In the genomic region with DNA sequence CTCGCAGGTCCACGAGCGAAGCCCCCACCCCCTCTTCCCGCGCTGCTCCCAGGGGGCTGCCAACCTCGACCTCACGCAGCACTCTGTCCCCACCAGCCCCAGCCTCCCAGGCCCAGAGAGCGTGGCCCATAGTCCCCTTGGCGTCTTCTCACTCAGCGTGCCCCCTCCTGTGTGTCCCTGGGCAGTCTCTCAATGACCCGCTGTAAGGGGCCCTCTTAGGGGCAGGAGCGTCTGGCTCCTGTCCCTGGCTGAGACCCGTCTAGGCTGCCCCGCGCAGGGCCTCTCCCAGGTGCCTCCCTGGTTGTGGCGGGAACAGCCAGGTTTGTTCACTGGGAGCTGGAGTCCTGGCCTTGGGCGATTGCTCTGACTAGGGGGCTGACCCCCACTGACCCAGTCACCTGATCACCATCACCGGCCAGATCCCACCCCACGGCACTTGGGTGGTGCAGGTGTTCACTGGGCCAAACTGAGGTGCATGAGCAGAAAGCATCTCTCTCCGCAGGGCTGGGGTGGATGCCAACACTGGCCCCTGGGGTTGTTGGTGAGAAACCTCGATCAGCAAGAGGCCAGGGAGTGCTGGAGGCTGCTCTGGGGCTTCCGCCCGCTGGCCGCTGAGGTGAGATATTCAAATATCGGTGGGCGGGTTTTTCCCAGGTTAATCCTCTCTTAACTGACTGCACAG, we compare ENCODE assay signal across 10 cellular contexts. TPM values are rescaled to one million over a fixed set of nuclear protein-coding genes. Genes with fewer than 3 reads are reported as not detected.
DNase-seq lines count a peak whose midpoint lies in the region; ATAC-seq and TF ChIP-seq lines count a peak whose summit lies in the region.
"Had no signal": no experiment of that assay in that cellular context is flagged by ENCODE, and none has a peak within 500 bp of the region (broad histone marks: within the 10 kb centered on the region; RNA-seq: fewer than 3 reads in every experiment).

No MANE protein-coding gene starts in this region.

- H3K4me2 ChIP-seq in GM23338 = no peak overlapping the region

- no peak overlapping the region for H3K27ac Mint-ChIP-seq in GM23338
- H3K27ac Mint-ChIP-seq in stimulated activated effector memory CD8-positive, alpha-beta T cell treated with anti-CD3 and anti-CD28 coated beads, Interleukin-12 subunit alpha, Interleukin-12 subunit beta, amount 100 ng/mL, for 72 hours = no peak overlapping the region

- H3K4me1 ChIP-seq in GM23338 (ENCODE audit: insufficient read depth) (no peaks in the 10 kb centered on the region; the same call in 1 of the 2 replicates), ovary (ENCODE audit: insufficient read depth) (no peaks in the 10 kb centered on the region)
- H3K4me1 ChIP-seq: pancreas had no signal

- H3F3A ChIP-seq in GM23338 (replicated peaks; ENCODE audit: low read depth) = no peaks in the 10 kb centered on the region

- no peaks in the 10 kb centered on the region for H3K4me1 Mint-ChIP-seq in GM23338
- no peaks in the 10 kb centered on the region for H3K4me1 Mint-ChIP-seq in stimulated activated effector memory CD8-positive, alpha-beta T cell treated with anti-CD3 and anti-CD28 coated beads, Interleukin-12 subunit alpha, Interleukin-12 subunit beta, amount 100 ng/mL, for 72 hours

- H3K27me3 Mint-ChIP-seq in GM23338 (ENCODE audit: insufficient read depth, low read depth, poor library complexity) = peaks cover 4% of the 10 kb centered on the region

- TF ChIP-seq CTCF in GM23338 (conservative IDR thresholded peaks at IDR 0.05; ENCODE audit: low read depth in 2 of 2) = no peak
- no peak for TF ChIP-seq CTCF in ovary (IDR thresholded peaks at IDR 0.05)

- no peaks in the 10 kb centered on the region for H3K9me2 ChIP-seq in GM23338 (ENCODE audit: insufficient read depth)

- H3K4me3 ChIP-seq in GM23338 (no peak overlapping the region), ovary (no peak overlapping the region)
- H3K4me3 ChIP-seq: pancreas had no signal

- 60 to 78% (median 78%) methylated on average over 11 to 26 of the region's 26 CpGs for WGBS in ovary, 3 donors

- no peak overlapping the region for H3K4me3 Mint-ChIP-seq in GM23338
- no peak overlapping the region for H3K4me3 Mint-ChIP-seq in stimulated activated effector memory CD8-positive, alpha-beta T cell treated with anti-CD3 and anti-CD28 coated beads, Interleukin-12 subunit alpha, Interleukin-12 subunit beta, amount 100 ng/mL, for 72 hours

- H3K9me3 ChIP-seq in ovary = no peaks in the 10 kb centered on the region
- H3K9me3 ChIP-seq: pancreas had no signal

- DNase-seq in GM23338 (ENCODE audit: low spot score) (no peak), globus pallidus (ENCODE audit: low spot score) (no peak), AG20443 (ENCODE audit: low spot score) (no peak), iPS-NIHi7 (ENCODE audit: extremely low spot score) (no peak), ovary (no peak)
- DNase-seq in stimulated activated effector memory CD8-positive, alpha-beta T cell treated with anti-CD3 and anti-CD28 coated beads, Interleukin-12 subunit alpha, Interleukin-12 subunit beta, amount 100 ng/mL, for 72 hours (ENCODE audit: low spot score in 2 of 2) = peak in 1 of 2 donors; percentile 38
- DNase-seq: heart right ventricle had no signal

- H3K27ac ChIP-seq in GM23338 (ENCODE audit: low read depth) (no peak overlapping the region), ovary (no peak overlapping the region)
- H3K27ac ChIP-seq: pancreas had no signal

- H3K79me2 ChIP-seq in GM23338 (replicated peaks; ENCODE audit: insufficient read depth) = no peaks in the 10 kb centered on the region

- H2AFZ ChIP-seq in GM23338 = peak overlapping the region; percentile 92

- no peak for TF ChIP-seq EP300 in ovary (IDR thresholded peaks at IDR 0.05)

- no peaks in the 10 kb centered on the region for H3K27me3 ChIP-seq in GM23338 (ENCODE audit: insufficient read depth)
- no peaks in the 10 kb centered on the region for H3K27me3 ChIP-seq in ovary
- H3K27me3 ChIP-seq: heart right ventricle, pancreas had no signal

- peaks cover 9% of the 10 kb centered on the region for H3K9me3 Mint-ChIP-seq in GM23338
- no peaks in the 10 kb centered on the region for H3K9me3 Mint-ChIP-seq in stimulated activated effector memory CD8-positive, alpha-beta T cell treated with anti-CD3 and anti-CD28 coated beads, Interleukin-12 subunit alpha, Interleukin-12 subunit beta, amount 100 ng/mL, for 72 hours

- H3K36me3 ChIP-seq in GM23338 (ENCODE audit: insufficient read depth) = no peaks in the 10 kb centered on the region; the same call in 1 of the 2 replicates
- H3K36me3 ChIP-seq in ovary = no peaks in the 10 kb centered on the region
- H3K36me3 ChIP-seq: heart right ventricle, pancreas had no signal

- no peak for TF ChIP-seq POLR2A in ovary (IDR thresholded peaks at IDR 0.05)

- no peaks in the 10 kb centered on the region for H4K20me1 ChIP-seq in GM23338 (replicated peaks; ENCODE audit: insufficient read depth)

- intact Hi-C loops in ovary (cut with DNase I) = no loop called here

- ATAC-seq in GM18861 (IDR thresholded peaks at IDR 0.05; ENCODE audit: unreplicated experiment) (peak; percentile 24), GM23338 (peak; percentile 42), HG03565 (IDR thresholded peaks at IDR 0.05; ENCODE audit: unreplicated experiment) (peak; percentile 35)
- ATAC-seq in stimulated activated effector memory CD8-positive, alpha-beta T cell treated with anti-CD3 and anti-CD28 coated beads, Interleukin-12 subunit alpha, Interleukin-12 subunit beta, amount 100 ng/mL, for 72 hours = peak; percentile 53
- ATAC-seq: pancreas had no signal

- no peaks in the 10 kb centered on the region; the same call in 2 of the 3 replicates for H3K36me3 Mint-ChIP-seq in GM23338 (ENCODE audit: low read depth)
- no peaks in the 10 kb centered on the region for H3K36me3 Mint-ChIP-seq in stimulated activated effector memory CD8-positive, alpha-beta T cell treated with anti-CD3 and anti-CD28 coated beads, Interleukin-12 subunit alpha, Interleukin-12 subunit beta, amount 100 ng/mL, for 72 hours

TF ChIP-seq in GM23338, 12 proteins besides CTCF, POLR2A, EP300 and RAD21:
- no peak for TF ChIP-seq POLR2AphosphoS5 (IDR thresholded peaks at IDR 0.05; ENCODE audit: low read depth)
- TF ChIP-seq ZNF114 (CRISPR knock-in tag; IDR thresholded peaks at IDR 0.05) = no peak
- TF ChIP-seq JUNB (IDR thresholded peaks at IDR 0.05; ENCODE audit: unreplicated experiment) = no peak
- TF ChIP-seq EZH2 (IDR thresholded peaks at IDR 0.05; ENCODE audit: low read depth, unreplicated experiment) = no peak
- TF ChIP-seq, protein P1, sequence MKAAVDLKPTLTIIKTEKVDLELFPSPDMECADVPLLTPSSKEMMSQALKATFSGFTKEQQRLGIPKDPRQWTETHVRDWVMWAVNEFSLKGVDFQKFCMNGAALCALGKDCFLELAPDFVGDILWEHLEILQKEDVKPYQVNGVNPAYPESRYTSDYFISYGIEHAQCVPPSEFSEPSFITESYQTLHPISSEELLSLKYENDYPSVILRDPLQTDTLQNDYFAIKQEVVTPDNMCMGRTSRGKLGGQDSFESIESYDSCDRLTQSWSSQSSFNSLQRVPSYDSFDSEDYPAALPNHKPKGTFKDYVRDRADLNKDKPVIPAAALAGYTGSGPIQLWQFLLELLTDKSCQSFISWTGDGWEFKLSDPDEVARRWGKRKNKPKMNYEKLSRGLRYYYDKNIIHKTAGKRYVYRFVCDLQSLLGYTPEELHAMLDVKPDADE (IDR thresholded peaks at IDR 0.05) = no peak

RNA-seq across cellular contexts. Expression of a gene that starts 12.6 kb away (rescaled TPM):
- 0.14 TPM in 1 of 2 replicates, not detected in the other for total RNA-seq in GM23338 (2014; rRNA removed; shearing (Covaris generic))
- polyA plus RNA-seq in GM23338 (2016; fragmentation: Nextera tagmentation; extraction: Ambion mirVana) = not detected in 2 replicates
- 1 to 10 TPM in 6 of 7 donors, under 1 TPM in 1; 0.72 to 4.2 (median 1.7) TPM for total RNA-seq in ovary
- 1 to 10 TPM in 1 of 2 donors, under 1 TPM in 1; 0.54 to 1.8 TPM for polyA plus RNA-seq in ovary
